ENCODE assay signal across 8 cellular contexts in genomic region chr4:25441519-25442117, GRCh38.
DNase-seq lines count a peak whose midpoint lies in the region; ATAC-seq and TF ChIP-seq lines count a peak whose summit lies in the region.

No MANE protein-coding gene starts in this region.

- H3K27ac Mint-ChIP-seq in activated naive CD4-positive, alpha-beta T cell treated with anti-CD3 and anti-CD28 coated beads, Interleukin-2, amount 10 ng/mL, durations not matched to agents 7 days and 5 days = no peak overlapping the region
- H3K27ac Mint-ChIP-seq in nephron progenitor cell (no peak overlapping the region), natural killer cell (no peak overlapping the region)
- H3K27ac Mint-ChIP-seq in CD8-positive, alpha-beta memory T cell = no peak overlapping the region

- H3K9me3 Mint-ChIP-seq in activated naive CD4-positive, alpha-beta T cell treated with anti-CD3 and anti-CD28 coated beads, Interleukin-2, amount 10 ng/mL, durations not matched to agents 7 days and 5 days = no peaks in the 10 kb centered on the region
- H3K9me3 Mint-ChIP-seq in nephron progenitor cell = peaks cover 7% of the 10 kb centered on the region
- peaks cover 0 to 9% (median 7%) of the 10 kb centered on the region in 5 donors for H3K9me3 Mint-ChIP-seq in CD8-positive, alpha-beta memory T cell
- peaks cover 0 to 2% of the 10 kb centered on the region in 2 donors for H3K9me3 Mint-ChIP-seq in natural killer cell

- no peak for TF ChIP-seq POLR2A in esophagus squamous epithelium (IDR thresholded peaks at IDR 0.05)

- intact Hi-C loops in esophagus squamous epithelium (cut with DNase I) (loop anchor here (2.0 kb wide), 1 partner anchor 325 kb away; no protein-coding TSS in a partner anchor), natural killer cell (cut with micrococcal nuclease) (no loop called here)

- ATAC-seq in natural killer cell = no peak

- no peaks in the 10 kb centered on the region for H3K4me1 Mint-ChIP-seq in activated naive CD4-positive, alpha-beta T cell treated with anti-CD3 and anti-CD28 coated beads, Interleukin-2, amount 10 ng/mL, durations not matched to agents 7 days and 5 days
- H3K4me1 Mint-ChIP-seq in nephron progenitor cell (peaks cover 2% of the 10 kb centered on the region), natural killer cell (no peaks in the 10 kb centered on the region)
- no peaks in the 10 kb centered on the region for H3K4me1 Mint-ChIP-seq in CD8-positive, alpha-beta memory T cell

- no peaks in the 10 kb centered on the region for H3K36me3 Mint-ChIP-seq in activated naive CD4-positive, alpha-beta T cell treated with anti-CD3 and anti-CD28 coated beads, Interleukin-2, amount 10 ng/mL, durations not matched to agents 7 days and 5 days
- H3K36me3 Mint-ChIP-seq in nephron progenitor cell (ENCODE audit: low read depth) (no peaks in the 10 kb centered on the region), natural killer cell (no peaks in the 10 kb centered on the region)
- H3K36me3 Mint-ChIP-seq in CD8-positive, alpha-beta memory T cell = peaks cover 0 to 10% (median 4%) of the 10 kb centered on the region in 3 donors

- WGBS in esophagus squamous epithelium, 2 donors = 40 to 46% methylated on average over 6 of the region's 6 CpGs

- H3K4me3 ChIP-seq in esophagus squamous epithelium = no peak overlapping the region
- H3K4me3 ChIP-seq in CD8-positive, alpha-beta memory T cell (ENCODE audit: low read length) = no peak overlapping the region

- no peaks in the 10 kb centered on the region for H3K9me3 ChIP-seq in esophagus squamous epithelium
- H3K9me3 ChIP-seq in CD8-positive, alpha-beta memory T cell (ENCODE audit: low read length) = no peaks in the 10 kb centered on the region

- no peaks in the 10 kb centered on the region for H3K36me3 ChIP-seq in esophagus squamous epithelium
- H3K36me3 ChIP-seq in CD8-positive, alpha-beta memory T cell (ENCODE audit: insufficient read depth, low read length) = no peaks in the 10 kb centered on the region

- peak in 5 of 6 experiments; percentile 43 to 68 (median 52) for TF ChIP-seq CTCF in esophagus squamous epithelium (IDR thresholded peaks at IDR 0.05)
- TF ChIP-seq CTCF in nephron progenitor cell (IDR thresholded peaks at IDR 0.05) = peak; percentile 61
- no peak for TF ChIP-seq CTCF in natural killer cell (IDR thresholded peaks at IDR 0.05)

- H3K4me3 Mint-ChIP-seq in activated naive CD4-positive, alpha-beta T cell treated with anti-CD3 and anti-CD28 coated beads, Interleukin-2, amount 10 ng/mL, durations not matched to agents 7 days and 5 days = no peak overlapping the region
- H3K4me3 Mint-ChIP-seq in nephron progenitor cell (no peak overlapping the region), natural killer cell (no peak overlapping the region)
- H3K4me3 Mint-ChIP-seq in CD8-positive, alpha-beta memory T cell = no peak overlapping the region

- peaks cover 0 to 6% (median 0%) of the 10 kb centered on the region in 3 donors for H3K4me1 ChIP-seq in esophagus squamous epithelium
- no peaks in the 10 kb centered on the region for H3K4me1 ChIP-seq in CD8-positive, alpha-beta memory T cell (ENCODE audit: insufficient read depth, low read length)

- peaks cover 3% of the 10 kb centered on the region for H3K27me3 Mint-ChIP-seq in activated naive CD4-positive, alpha-beta T cell treated with anti-CD3 and anti-CD28 coated beads, Interleukin-2, amount 10 ng/mL, durations not matched to agents 7 days and 5 days
- peaks cover 2% of the 10 kb centered on the region for H3K27me3 Mint-ChIP-seq in nephron progenitor cell (ENCODE audit: low read depth, poor library complexity)
- H3K27me3 Mint-ChIP-seq in CD8-positive, alpha-beta memory T cell = peaks cover 0 to 8% of the 10 kb centered on the region in 2 donors
- peaks cover 3 to 6% of the 10 kb centered on the region in 2 donors for H3K27me3 Mint-ChIP-seq in natural killer cell (ENCODE audit: low read depth in 2 of 2)

- H3K27me3 ChIP-seq in esophagus squamous epithelium = no peaks in the 10 kb centered on the region
- no peaks in the 10 kb centered on the region for H3K27me3 ChIP-seq in CD8-positive, alpha-beta memory T cell (ENCODE audit: insufficient read depth, low read length, poor library complexity, severe bottlenecking)

- DNase-seq in activated naive CD4-positive, alpha-beta T cell treated with anti-CD3 and anti-CD28 coated beads, Interleukin-2, amount 10 ng/mL, durations not matched to agents 7 days and 5 days = peak; percentile 25
- DNase-seq in activated naive CD4-positive, alpha-beta T cell treated with anti-CD3 and anti-CD28 coated beads, Interleukin-2, amount 50 U/mL, for 16 hours = no peak
- peak; percentile 80 for DNase-seq in NCI-H1092 treated with DMSO at 0.1 percent for 48 hours (lab: John Stamatoyannopoulos, UW)
- DNase-seq in SK-N-DZ (ENCODE audit: low spot score) = peak; percentile 50
- no peak for DNase-seq in esophagus squamous epithelium (lab: John Stamatoyannopoulos, UW)
- peak; percentile 64 for DNase-seq in nephron progenitor cell
- DNase-seq in CD8-positive, alpha-beta memory T cell = no peak
- no peak for DNase-seq in natural killer cell

- no peak overlapping the region for H3K27ac ChIP-seq in esophagus squamous epithelium
- H3K27ac ChIP-seq in CD8-positive, alpha-beta memory T cell (ENCODE audit: low read depth, low read length) = no peak overlapping the region

- POLR2A ChIA-PET in CD8-positive, alpha-beta memory T cell (lab: Charles Lee) = no interaction called here

- CTCF ChIA-PET in activated naive CD4-positive, alpha-beta T cell treated with anti-CD3 and anti-CD28 coated beads, Interleukin-2, amount 10 ng/mL, durations not matched to agents 7 days and 5 days (lab: Charles Lee) = interaction anchor here (0.6 to 3.0 kb wide), 7 partner anchors 11 to 602 kb away, joined by 3 to 19 read pairs (median 3); no protein-coding TSS in a partner anchor
- CTCF ChIA-PET in CD8-positive, alpha-beta memory T cell (lab: Charles Lee) = no interaction called here

Comparison
In these comparisons a context has a peak if more than half of its experiments do, and no peak if none do; other contexts are left out.
1. DNase-seq: peak in activated naive CD4-positive, alpha-beta T cell treated with anti-CD3 and anti-CD28 coated beads, Interleukin-2, amount 10 ng/mL, durations not matched to agents 7 days and 5 days (single experiment), NCI-H1092 treated with DMSO at 0.1 percent for 48 hours (single experiment), SK-N-DZ (single experiment) and nephron progenitor cell (single experiment); none in activated naive CD4-positive, alpha-beta T cell treated with anti-CD3 and anti-CD28 coated beads, Interleukin-2, amount 50 U/mL, for 16 hours (single experiment), esophagus squamous epithelium (single experiment), CD8-positive, alpha-beta memory T cell (0 of 5) and natural killer cell (single experiment).